26 cellular contexts compared by ENCODE assay signal in the genomic region with DNA sequence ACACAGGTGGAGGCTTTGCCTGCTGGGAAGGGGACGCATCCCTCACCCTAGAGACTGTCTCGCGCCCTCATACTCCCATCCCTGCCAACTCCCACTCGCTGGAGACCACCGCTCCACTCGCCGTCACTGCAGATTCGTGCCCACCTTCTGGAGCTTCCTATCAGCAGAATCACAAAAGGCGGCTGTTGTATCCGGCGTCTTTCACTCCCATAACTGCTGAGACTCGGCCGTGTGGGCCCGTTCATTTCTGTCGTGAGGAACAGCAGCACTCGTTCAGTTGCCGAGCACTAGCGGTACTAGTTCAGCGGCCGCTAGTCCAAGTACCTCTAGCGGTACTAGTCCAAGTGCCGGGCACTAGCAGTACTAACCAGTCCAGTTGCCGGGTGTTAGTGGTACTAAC.
"Had no signal": no experiment of that assay in that cellular context is flagged by ENCODE, and none has a peak within 500 bp of the region (broad histone marks: within the 10 kb centered on the region; RNA-seq: fewer than 3 reads in every experiment).

No MANE protein-coding gene starts in this region.

- ATAC-seq: heart left ventricle; left ventricle myocardium superior; lower lobe of right lung; natural killer cell; pancreas; right lobe of liver; stimulated activated naive B cell treated with anti-CD40 and anti-IgM and Interleukin-4, amounts not matched to agents 10 μg/mL and 1 μg/mL and 100 μg/mL, for 72 hours; stimulated activated naive CD8-positive, alpha-beta T cell treated with anti-CD3 and anti-CD28 coated beads, Interleukin-15, Interleukin-2, amounts not matched to agents 100 U/mL and 50 U/mL, for 24 hours had no signal

- FAIRE-seq: islet of Langerhans, pancreas had no signal

- H3K4me3 ChIP-seq: heart left ventricle, lower lobe of right lung, pancreas, right atrium auricular region, right lobe of liver, smooth muscle cell, stomach, testis, thyroid gland, transverse colon, upper lobe of left lung had no signal

- H3K4me2 ChIP-seq: smooth muscle cell had no signal

- H3K27ac ChIP-seq: heart left ventricle, lower lobe of right lung, pancreas, right atrium auricular region, right lobe of liver, stomach, testis, thyroid gland, transverse colon, upper lobe of left lung had no signal

- H3K4me1 ChIP-seq: lower lobe of right lung, pancreas, right lobe of liver, stomach, transverse colon had no signal

- H3K36me3 ChIP-seq: transverse colon had no signal

- H3K9me3 ChIP-seq: lower lobe of right lung, pancreas, right atrium auricular region, right lobe of liver, testis, thyroid gland, transverse colon, upper lobe of left lung had no signal

- H3K27me3 ChIP-seq: heart left ventricle, pancreas, right atrium auricular region, right lobe of liver, stomach, testis, thyroid gland, transverse colon, upper lobe of left lung had no signal

- DNase-seq: heart left ventricle; hypothalamus; immature natural killer cell; left ventricle myocardium superior; lower lobe of right lung; mammary epithelial cell; mesenchymal stem cell; naive B cell; natural killer cell; posterior cingulate gyrus; right lobe of liver; stimulated activated CD4-positive, alpha-beta T cell treated with anti-CD3 and anti-CD28 coated beads, Interleukin-12 subunit alpha, Interleukin-12 subunit beta, amount 100 ng/mL, for 4 hours; stimulated activated CD4-positive, alpha-beta T cell treated with anti-CD3 and anti-CD28 coated beads, Interleukin-15, amount 100 ng/mL, for 24 hours; stimulated activated CD4-positive, alpha-beta T cell treated with anti-CD3 and anti-CD28 coated beads, Interleukin-2, amount 100 ng/mL, for 24 hours; stimulated activated CD4-positive, alpha-beta T cell treated with anti-CD3 and anti-CD28 coated beads, Interleukin-4, amount 100 ng/mL, for 1 hour; stimulated activated naive B cell treated with anti-CD40 and anti-IgM and Interleukin-4, amounts not matched to agents 10 μg/mL and 1 μg/mL and 100 μg/mL, for 72 hours; stimulated activated naive CD8-positive, alpha-beta T cell treated with anti-CD3 and anti-CD28 coated beads, Interleukin-15, Interleukin-2, amounts not matched to agents 100 U/mL and 50 U/mL, for 24 hours; stomach; testis; thyroid gland; transverse colon; upper lobe of left lung had no signal
